In the genomic region with DNA sequence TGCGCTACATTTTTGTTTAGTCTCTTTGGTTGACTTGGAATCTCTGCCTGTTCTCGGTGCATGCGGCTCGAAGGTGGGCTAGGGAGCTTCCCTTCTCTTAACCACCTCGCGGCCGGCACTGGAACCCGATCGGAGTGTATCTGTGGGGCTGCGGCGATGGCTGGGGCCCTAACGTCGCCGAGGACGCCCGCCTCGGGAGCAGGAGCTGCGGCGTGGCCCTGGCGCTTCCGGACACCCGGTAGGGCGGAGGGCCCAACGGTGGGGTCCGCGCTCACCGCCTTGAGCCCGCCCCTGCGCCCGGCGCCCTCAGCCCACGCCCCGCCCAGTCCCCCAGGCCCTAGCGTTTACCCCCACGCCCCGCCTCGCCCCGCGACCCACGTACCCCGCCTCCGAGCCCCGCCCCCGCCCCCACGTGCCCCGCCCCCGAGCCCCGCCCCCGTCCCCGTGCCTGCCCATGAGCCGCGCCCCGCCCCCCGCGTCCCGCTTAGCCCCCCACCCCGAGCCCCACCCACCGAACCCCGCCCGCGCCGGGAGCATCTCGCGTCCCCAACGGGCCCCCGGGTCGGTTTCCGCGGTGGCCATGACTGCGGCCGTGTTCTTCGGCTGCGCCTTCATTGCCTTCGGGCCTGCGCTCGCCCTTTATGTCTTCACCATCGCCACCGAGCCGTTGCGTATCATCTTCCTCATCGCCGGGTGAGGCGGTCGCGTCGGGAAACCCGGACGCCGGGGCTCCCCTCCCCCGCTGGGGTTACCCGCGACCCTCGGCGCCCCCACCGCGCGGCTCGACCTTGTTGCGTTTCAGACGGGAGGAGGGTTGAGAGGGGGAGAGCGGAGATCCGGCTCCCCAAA, we compare ENCODE assay signal across 8 cellular contexts. TPM values are rescaled to one million over a fixed set of nuclear protein-coding genes. Genes with fewer than 3 reads are reported as not detected.
DNase-seq lines count a peak whose midpoint lies in the region; ATAC-seq and TF ChIP-seq lines count a peak whose summit lies in the region.

APH1B (plus strand) TSS at position 562 of the 849 bp plus-strand sequence; CDS start at position 581, 19 bp downstream.

- peak; percentile 88 for ATAC-seq in CD8-positive, alpha-beta T cell
- ATAC-seq in GM19467 (IDR thresholded peaks at IDR 0.05; ENCODE audit: unreplicated experiment) (peak; percentile 71), natural killer cell (peak; percentile 78 to 83 (median 81))

- no peaks in the 10 kb centered on the region for H3K9me3 Mint-ChIP-seq in CD8-positive, alpha-beta T cell
- no peaks in the 10 kb centered on the region for H3K9me3 Mint-ChIP-seq in activated T-helper 1 cell treated with anti-CD3 and anti-CD28 coated beads, Interleukin-12 subunit alpha, Interleukin-12 subunit beta, Interleukin-2, Interleukin-4 antibody, amounts not matched to agents 30 ng/mL and 10 ng/mL and 1 ng/mL, durations not matched to agents 14 hours and 24 hours and 36 hours
- H3K9me3 Mint-ChIP-seq in natural killer cell = no peaks in the 10 kb centered on the region

- peak within 1 kb of the TSS; percentile 98 for H3K4me2 ChIP-seq in fibroblast of lung (ENCODE audit: extremely low read depth, insufficient read depth, low read length)

- peaks cover 19% of the 10 kb centered on the region for H3K4me1 ChIP-seq in CD8-positive, alpha-beta T cell (ENCODE audit: insufficient read depth, low read length)
- H3K4me1 ChIP-seq in HUES6 (ENCODE audit: control insufficient read depth, insufficient read depth, low read length) (peaks cover 15% of the 10 kb centered on the region), Peyer's patch (peaks cover 0 to 7% (median 2%) of the 10 kb centered on the region in 4 donors), fibroblast of lung (ENCODE audit: control insufficient read depth, extremely low read depth, insufficient read depth, low read length) (peaks cover 3% of the 10 kb centered on the region)

- no peaks in the 10 kb centered on the region for H3K36me3 ChIP-seq in CD8-positive, alpha-beta T cell (ENCODE audit: insufficient read depth, low read length)
- H3K36me3 ChIP-seq in HUES6 (ENCODE audit: control insufficient read depth, insufficient read depth, low read length) (no peaks in the 10 kb centered on the region), Peyer's patch (no peaks in the 10 kb centered on the region), fibroblast of lung (ENCODE audit: control insufficient read depth, insufficient read depth, low read length) (no peaks in the 10 kb centered on the region)

- H3K9me3 ChIP-seq in CD8-positive, alpha-beta T cell (ENCODE audit: low read length) = no peaks in the 10 kb centered on the region
- H3K9me3 ChIP-seq in HUES6 (ENCODE audit: control insufficient read depth, insufficient read depth, low read depth, low read length) = peaks cover 3% of the 10 kb centered on the region; the same call in 1 of the 2 replicates
- no peaks in the 10 kb centered on the region for H3K9me3 ChIP-seq in Peyer's patch
- no peaks in the 10 kb centered on the region for H3K9me3 ChIP-seq in fibroblast of lung (ENCODE audit: control insufficient read depth, insufficient read depth, low read depth, low read length)

- intact Hi-C loops in CD8-positive, alpha-beta T cell (cut with DNase I, micrococcal nuclease) = loop anchor here (1.0 to 10.0 kb wide), 8 partner anchors 45 to 818 kb away; partner anchors contain the start of genes LACTB (in 2 of the 2), RAB8B (in 2 of the 2), RPS27L (in 2 of the 2) and CIAO2A (in 1 of the 2)
- intact Hi-C loops in activated T-helper 1 cell treated with anti-CD3 and anti-CD28 coated beads, Interleukin-12 subunit alpha, Interleukin-12 subunit beta, Interleukin-2, Interleukin-4 antibody, amounts not matched to agents 30 ng/mL and 10 ng/mL and 1 ng/mL, durations not matched to agents 14 hours and 24 hours and 36 hours (cut with micrococcal nuclease) = loop anchor here (1.0 to 5.0 kb wide), 5 partner anchors 45 to 230 kb away; partner anchors contain the start of genes LACTB and RPS27L
- intact Hi-C loops in natural killer cell (cut with micrococcal nuclease) = no loop called here

- CTCF ChIA-PET in CD8-positive, alpha-beta T cell (lab: Charles Lee) = interaction anchor here (1.5 to 1.9 kb wide), 2 partner anchors 11 kb away, joined by 5 to 6 read pairs; no protein-coding TSS in a partner anchor

- peak within 1 kb of the TSS; percentile 51 for H2AFZ ChIP-seq in fibroblast of lung (ENCODE audit: low read length)

- peak within 1 kb of the TSS; percentile 91 for H3K27ac Mint-ChIP-seq in CD8-positive, alpha-beta T cell
- H3K27ac Mint-ChIP-seq in activated T-helper 1 cell treated with anti-CD3 and anti-CD28 coated beads, Interleukin-12 subunit alpha, Interleukin-12 subunit beta, Interleukin-2, Interleukin-4 antibody, amounts not matched to agents 30 ng/mL and 10 ng/mL and 1 ng/mL, durations not matched to agents 14 hours and 24 hours and 36 hours = peak within 1 kb of the TSS; percentile 92
- peak within 1 kb of the TSS; percentile 82 for H3K27ac Mint-ChIP-seq in natural killer cell

- DNase-seq in CD8-positive, alpha-beta T cell = peak; percentile 51 to 87 (median 76)
- peak; percentile 86 to 93 (median 90) for DNase-seq in Peyer's patch
- DNase-seq in activated T-helper 1 cell treated with anti-CD3 and anti-CD28 coated beads, Interleukin-12 subunit alpha, Interleukin-12 subunit beta, Interleukin-2, Interleukin-4 antibody, amounts not matched to agents 30 ng/mL and 10 ng/mL and 1 ng/mL, durations not matched to agents 14 hours and 24 hours and 36 hours (ENCODE audit: low spot score) = peak; percentile 80
- peak; percentile 66 to 72 for DNase-seq in fibroblast of lung (ENCODE audit: low read depth in 2 of 2)
- DNase-seq in natural killer cell = peak; percentile 63
- peak; percentile 83 for DNase-seq in stimulated activated naive CD4-positive, alpha-beta T cell treated with Interleukin-2 at 50 U/mL for 16 hours (lab: John Stamatoyannopoulos, UW)

- peaks cover 3% of the 10 kb centered on the region for H3K79me2 ChIP-seq in fibroblast of lung (ENCODE audit: control insufficient read depth, insufficient read depth, low read length)

- no peaks in the 10 kb centered on the region for H3K27me3 ChIP-seq in CD8-positive, alpha-beta T cell (ENCODE audit: insufficient read depth, low read length)
- peaks cover 10% of the 10 kb centered on the region for H3K27me3 ChIP-seq in HUES6 (ENCODE audit: control insufficient read depth, insufficient read depth, low read length)
- H3K27me3 ChIP-seq in Peyer's patch = no peaks in the 10 kb centered on the region
- H3K27me3 ChIP-seq in fibroblast of lung (ENCODE audit: control insufficient read depth, insufficient read depth, low read length) = no peaks in the 10 kb centered on the region

- POLR2A ChIA-PET in CD8-positive, alpha-beta T cell (lab: Charles Lee) = interaction anchor here (0.5 to 2.2 kb wide), 9 partner anchors 12 to 120 kb away, joined by 3 to 16 read pairs (median 5); partner anchors contain the start of gene RPS27L

- no peaks in the 10 kb centered on the region for H3K27me3 Mint-ChIP-seq in CD8-positive, alpha-beta T cell (ENCODE audit: low read depth)
- H3K27me3 Mint-ChIP-seq in activated T-helper 1 cell treated with anti-CD3 and anti-CD28 coated beads, Interleukin-12 subunit alpha, Interleukin-12 subunit beta, Interleukin-2, Interleukin-4 antibody, amounts not matched to agents 30 ng/mL and 10 ng/mL and 1 ng/mL, durations not matched to agents 14 hours and 24 hours and 36 hours (ENCODE audit: insufficient read depth) = no peaks in the 10 kb centered on the region
- no peaks in the 10 kb centered on the region for H3K27me3 Mint-ChIP-seq in natural killer cell (ENCODE audit: low read depth in 2 of 2)

- H3K4me1 Mint-ChIP-seq in CD8-positive, alpha-beta T cell (ENCODE audit: low read depth) = peaks cover 36% of the 10 kb centered on the region
- peaks cover 37% of the 10 kb centered on the region for H3K4me1 Mint-ChIP-seq in activated T-helper 1 cell treated with anti-CD3 and anti-CD28 coated beads, Interleukin-12 subunit alpha, Interleukin-12 subunit beta, Interleukin-2, Interleukin-4 antibody, amounts not matched to agents 30 ng/mL and 10 ng/mL and 1 ng/mL, durations not matched to agents 14 hours and 24 hours and 36 hours (ENCODE audit: low read depth)
- H3K4me1 Mint-ChIP-seq in natural killer cell = peaks cover 25 to 43% of the 10 kb centered on the region in 2 donors

- TF ChIP-seq POLR2A in Peyer's patch (IDR thresholded peaks at IDR 0.05) = peak; percentile 24 to 47

- peak within 1 kb of the TSS; percentile 79 for H3K4me3 ChIP-seq in CD8-positive, alpha-beta T cell (ENCODE audit: low read depth, low read length)
- H3K4me3 ChIP-seq in HUES6 (ENCODE audit: low read depth, low read length) (peak within 1 kb of the TSS; percentile 95), Peyer's patch (peak within 1 kb of the TSS; percentile 83 to 91 (median 86)), fibroblast of lung (replicated peaks in 1 of 4; ENCODE audit: control extremely low read depth in 1 of 4, insufficient read depth in 1 of 4, low read depth in 3 of 4, low read length in 4 of 4) (peak within 1 kb of the TSS; percentile 88 to 99 (median 91))

- no peak for TF ChIP-seq CTCF in CD8-positive, alpha-beta T cell (IDR thresholded peaks at IDR 0.05)
- TF ChIP-seq CTCF in Peyer's patch (IDR thresholded peaks at IDR 0.05) (peak in 1 of 6 experiments; percentile 4), fibroblast of lung (conservative IDR thresholded peaks at IDR 0.05 in 1 of 2, IDR thresholded peaks at IDR 0.05 in 1 of 2; ENCODE audit: low read depth in 1 of 2, low read length in 2 of 2) (peak in 1 of 2 donors; percentile 10), natural killer cell (IDR thresholded peaks at IDR 0.05) (no peak)

- H3K9ac ChIP-seq in HUES6 (ENCODE audit: low read length) = peak within 1 kb of the TSS; percentile 71
- peak within 1 kb of the TSS; percentile 84 for H3K9ac ChIP-seq in fibroblast of lung (ENCODE audit: insufficient read depth, low read length)

- H4K20me1 ChIP-seq in fibroblast of lung (ENCODE audit: control insufficient read depth, extremely low read depth, insufficient read depth, low read length) = no peaks in the 10 kb centered on the region

- peak within 1 kb of the TSS; percentile 62 for H3K27ac ChIP-seq in CD8-positive, alpha-beta T cell (ENCODE audit: low read depth, low read length)
- H3K27ac ChIP-seq in HUES6 (ENCODE audit: low read depth, low read length) (no peak within 1 kb of the TSS), Peyer's patch (peak within 1 kb of the TSS; percentile 76 to 89 (median 85)), fibroblast of lung (ENCODE audit: insufficient read depth, low read length) (peak within 1 kb of the TSS; percentile 73)

- peaks cover 14% of the 10 kb centered on the region for H3K36me3 Mint-ChIP-seq in CD8-positive, alpha-beta T cell
- H3K36me3 Mint-ChIP-seq in activated T-helper 1 cell treated with anti-CD3 and anti-CD28 coated beads, Interleukin-12 subunit alpha, Interleukin-12 subunit beta, Interleukin-2, Interleukin-4 antibody, amounts not matched to agents 30 ng/mL and 10 ng/mL and 1 ng/mL, durations not matched to agents 14 hours and 24 hours and 36 hours (ENCODE audit: low read depth) = peaks cover 12% of the 10 kb centered on the region
- no peaks in the 10 kb centered on the region for H3K36me3 Mint-ChIP-seq in natural killer cell

- peak within 1 kb of the TSS; percentile 89 for H3K4me3 Mint-ChIP-seq in CD8-positive, alpha-beta T cell
- peak within 1 kb of the TSS; percentile 89 for H3K4me3 Mint-ChIP-seq in activated T-helper 1 cell treated with anti-CD3 and anti-CD28 coated beads, Interleukin-12 subunit alpha, Interleukin-12 subunit beta, Interleukin-2, Interleukin-4 antibody, amounts not matched to agents 30 ng/mL and 10 ng/mL and 1 ng/mL, durations not matched to agents 14 hours and 24 hours and 36 hours
- H3K4me3 Mint-ChIP-seq in natural killer cell = peak within 1 kb of the TSS; percentile 88

RNA-seq across cellular contexts. Expression of gene APH1B, which starts in this region (rescaled TPM):
- 10 to 100 TPM; 10.8 to 13.6 TPM for total RNA-seq in CD8-positive, alpha-beta T cell
- total RNA-seq in Peyer's patch (1 to 10 TPM; 3.3 to 4.8 (median 3.9) TPM), fibroblast of lung (15.4 and 32.2 TPM in 2 replicates), natural killer cell (10 to 100 TPM in 1 of 3 donors, 1 to 10 TPM in 2; 8.6 to 12.4 (median 9.9) TPM)
- 4.1 and 6.2 TPM in 2 replicates for total RNA-seq in activated T-helper 1 cell treated with anti-CD3 and anti-CD28 coated beads, Interleukin-12 subunit alpha, Interleukin-12 subunit beta, Interleukin-2, Interleukin-4 antibody, amounts not matched to agents 30 ng/mL and 10 ng/mL and 1 ng/mL, durations not matched to agents 14 hours and 24 hours and 36 hours
- 21.9 and 23.5 TPM in 2 replicates for polyA plus RNA-seq in fibroblast of lung
- 16.5 and 16.6 TPM in 2 replicates for polyA plus RNA-seq in fibroblast of lung (2012)
- 12.1 and 23.2 TPM in 2 replicates for polyA minus RNA-seq in fibroblast of lung (ENCODE audit: low replicate concordance)
